18 cellular contexts compared by ENCODE assay signal in the genomic region with DNA sequence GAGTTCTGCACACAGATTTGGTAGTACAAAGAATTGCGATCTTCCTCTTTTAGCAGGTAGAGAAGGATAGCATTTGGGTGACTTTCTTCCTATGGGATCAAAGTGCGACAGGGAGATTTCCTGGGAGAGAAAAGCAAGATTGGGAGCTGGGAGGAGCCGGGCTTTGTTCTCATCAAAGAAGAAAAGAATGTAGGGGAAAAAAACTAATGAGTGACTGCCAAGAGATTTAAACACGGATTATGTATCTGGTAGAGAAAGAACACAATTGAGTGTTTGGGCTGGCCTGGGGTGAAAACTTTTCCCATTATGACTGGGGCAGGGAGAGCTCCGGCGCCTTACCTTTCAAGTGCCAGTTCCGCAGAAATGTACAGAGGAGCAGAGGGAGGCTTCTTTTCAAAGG.
DNase-seq lines count a peak whose midpoint lies in the region; ATAC-seq and TF ChIP-seq lines count a peak whose summit lies in the region.
"Had no signal": no experiment of that assay in that cellular context is flagged by ENCODE, and none has a peak within 500 bp of the region (broad histone marks: within the 10 kb centered on the region; RNA-seq: fewer than 3 reads in every experiment).

No MANE protein-coding gene starts in this region.

- H3K4me3 Mint-ChIP-seq in H9: peak overlapping the region in 1 of 2 experiments; percentile 19; a peak in 2 of 5 replicates
- H3K4me3 Mint-ChIP-seq in glutamatergic neuron (ENCODE audit: unreplicated experiment): no peak overlapping the region
- H3K4me3 Mint-ChIP-seq in stimulated activated effector memory CD8-positive, alpha-beta T cell treated with anti-CD3 and anti-CD28 coated beads, Interleukin-12 subunit alpha, Interleukin-12 subunit beta, amount 100 ng/mL, for 72 hours: no peak overlapping the region
- H3K4me3 Mint-ChIP-seq: activated CD4-positive, alpha-beta memory T cell treated with anti-CD3 and anti-CD28 coated beads for 36 hours; activated T-helper 1 cell treated with anti-CD3 and anti-CD28 coated beads, Interleukin-12 subunit alpha, Interleukin-12 subunit beta, Interleukin-2, Interleukin-4 antibody, amounts not matched to agents 30 ng/mL and 10 ng/mL and 1 ng/mL, durations not matched to agents 14 hours and 24 hours and 36 hours had no signal

- intact Hi-C loops in lower leg skin (cut with DNase I; ENCODE audit: low total_unique reads): no loop called here

- H3K9me3 ChIP-seq in H9 (ENCODE audit: control insufficient read depth, low read depth, low read length) (no peaks in the 10 kb centered on the region), right atrium auricular region (no peaks in the 10 kb centered on the region)
- H3K9me3 ChIP-seq: BE2C, Peyer's patch, prostate gland had no signal

- H3K27me3 Mint-ChIP-seq in H9 (ENCODE audit: low read depth) (no peaks in the 10 kb centered on the region; the same call in 1 of the 2 replicates), glutamatergic neuron (ENCODE audit: unreplicated experiment) (no peaks in the 10 kb centered on the region)
- H3K27me3 Mint-ChIP-seq: activated CD4-positive, alpha-beta memory T cell treated with anti-CD3 and anti-CD28 coated beads for 36 hours had no signal

- no peak overlapping the region for H2BK20ac ChIP-seq in H9 (ENCODE audit: low read depth, low read length, poor library complexity, severe bottlenecking)

- peak overlapping the region; percentile 92 to 95 (median 93); a peak in 6 of 7 replicates for H3K27ac Mint-ChIP-seq in H9
- H3K27ac Mint-ChIP-seq in glutamatergic neuron (ENCODE audit: unreplicated experiment): peak overlapping the region; percentile 41
- peak overlapping the region; percentile 27 for H3K27ac Mint-ChIP-seq in stimulated activated effector memory CD8-positive, alpha-beta T cell treated with anti-CD3 and anti-CD28 coated beads, Interleukin-12 subunit alpha, Interleukin-12 subunit beta, amount 100 ng/mL, for 72 hours
- H3K27ac Mint-ChIP-seq: activated CD4-positive, alpha-beta memory T cell treated with anti-CD3 and anti-CD28 coated beads for 36 hours; activated T-helper 1 cell treated with anti-CD3 and anti-CD28 coated beads, Interleukin-12 subunit alpha, Interleukin-12 subunit beta, Interleukin-2, Interleukin-4 antibody, amounts not matched to agents 30 ng/mL and 10 ng/mL and 1 ng/mL, durations not matched to agents 14 hours and 24 hours and 36 hours had no signal

- ATAC-seq in stimulated activated effector memory CD8-positive, alpha-beta T cell treated with anti-CD3 and anti-CD28 coated beads, Interleukin-12 subunit alpha, Interleukin-12 subunit beta, amount 100 ng/mL, for 72 hours: no peak
- ATAC-seq in GM18517 (IDR thresholded peaks at IDR 0.05; ENCODE audit: unreplicated experiment): no peak
- ATAC-seq: SK-N-SH treated with all-trans-retinoic acid at 6 μM for 48 hours had no signal

- no peak overlapping the region for H4K8ac ChIP-seq in H9 (replicated peaks; ENCODE audit: insufficient read length, low read depth, low read length)

- H3K4me3 ChIP-seq in right atrium auricular region (no peak overlapping the region), lower leg skin (ENCODE audit: low read depth, poor library complexity, severe bottlenecking) (no peak overlapping the region)
- H3K4me3 ChIP-seq: coronary artery, Peyer's patch, prostate gland had no signal

- H2BK5ac ChIP-seq in H9 (ENCODE audit: insufficient read length, low read length): no peak overlapping the region

- no CpG with 5 or more reads among the region's 7 CpGs for WGBS in H9 (ENCODE audit: extremely low coverage, insufficient read length, low lambda C conversion rate)
- WGBS in lower leg skin, 2 donors: 63 to 67% methylated on average over 7 of the region's 7 CpGs

- no peak for TF ChIP-seq POLR2A in lower leg skin (IDR thresholded peaks at IDR 0.05)

- H3K4ac ChIP-seq in H9 (ENCODE audit: low read depth, low read length): no peak overlapping the region

- peaks cover 16% of the 10 kb centered on the region; the same call in 1 of the 2 replicates for H3K79me2 ChIP-seq in H9 (ENCODE audit: insufficient read depth, low read length)

- no peaks in the 10 kb centered on the region for H4K20me1 ChIP-seq in H9 (ENCODE audit: control insufficient read depth, insufficient read depth, insufficient read length)

- H2AFZ ChIP-seq in H9 (ENCODE audit: low read length): no peak overlapping the region

- H3K56ac ChIP-seq in H9 (ENCODE audit: insufficient read length, low read depth, low read length): no peak overlapping the region

- no peak overlapping the region for H4K91ac ChIP-seq in H9 (ENCODE audit: insufficient read length, low read depth, low read length)

- no peak overlapping the region for H3K14ac ChIP-seq in H9 (ENCODE audit: insufficient read depth, low read length)

- H3K27ac ChIP-seq in H9 (ENCODE audit: insufficient read length, low read depth, low read length) (no peak overlapping the region), right atrium auricular region (no peak overlapping the region)
- H3K27ac ChIP-seq: Peyer's patch had no signal

- no peaks in the 10 kb centered on the region for H3K36me3 ChIP-seq in right atrium auricular region
- H3K36me3 ChIP-seq: BE2C, prostate gland had no signal

- H2AK5ac ChIP-seq in H9 (ENCODE audit: insufficient read length, low read length): no peak overlapping the region

- H3K4me1 Mint-ChIP-seq in H9 (peaks cover 65 to 68% of the 10 kb centered on the region in 2 experiments), glutamatergic neuron (ENCODE audit: low read depth, unreplicated experiment) (peaks cover 31% of the 10 kb centered on the region)
- H3K4me1 Mint-ChIP-seq in stimulated activated effector memory CD8-positive, alpha-beta T cell treated with anti-CD3 and anti-CD28 coated beads, Interleukin-12 subunit alpha, Interleukin-12 subunit beta, amount 100 ng/mL, for 72 hours: peaks cover 60% of the 10 kb centered on the region

- TF ChIP-seq CTCF in H9 (conservative IDR thresholded peaks at IDR 0.05) (no peak), glutamatergic neuron (IDR thresholded peaks at IDR 0.05; ENCODE audit: partially characterized antibody, unreplicated experiment) (no peak), right atrium auricular region (IDR thresholded peaks at IDR 0.05) (no peak), lower leg skin (IDR thresholded peaks at IDR 0.05) (no peak)

- no peaks in the 10 kb centered on the region for H3K79me1 ChIP-seq in H9 (ENCODE audit: insufficient read depth, low read depth, low read length, poor library complexity, severe bottlenecking)

- H3K18ac ChIP-seq in H9 (ENCODE audit: insufficient read length, low read depth, low read length): no peak overlapping the region

- H3K4me2 ChIP-seq in H9 (ENCODE audit: insufficient read depth, insufficient read length, low read length): no peak overlapping the region

- H3K23ac ChIP-seq in H9 (ENCODE audit: insufficient read length, low read depth, low read length): no peak overlapping the region

- DNase-seq in H9: no peak
- DNase-seq in SW480 (ENCODE audit: low spot score): peak; percentile 34
- no peak for DNase-seq in glutamatergic neuron
- DNase-seq in stimulated activated effector memory CD8-positive, alpha-beta T cell treated with anti-CD3 and anti-CD28 coated beads, Interleukin-12 subunit alpha, Interleukin-12 subunit beta, amount 100 ng/mL, for 72 hours (ENCODE audit: low spot score in 2 of 2): no peak
- no peak for DNase-seq in ureter (ENCODE audit: low spot score)
- DNase-seq in right atrium auricular region (ENCODE audit: low spot score): no peak
- no peak for DNase-seq in lower leg skin (ENCODE audit: low spot score in 2 of 2)
- DNase-seq: activated CD4-positive, alpha-beta memory T cell treated with anti-CD3 and anti-CD28 coated beads for 36 hours; BE2C; NCI-H1930; NCI-H69; Peyer's patch; substantia nigra had no signal

- no peak overlapping the region for H4K5ac ChIP-seq in H9 (ENCODE audit: insufficient read length, low read depth, low read length)

- H3K27me3 ChIP-seq in H9 (ENCODE audit: insufficient read depth, low read length) (no peaks in the 10 kb centered on the region), right atrium auricular region (no peaks in the 10 kb centered on the region)
- H3K27me3 ChIP-seq: BE2C, Peyer's patch had no signal

- no peak overlapping the region for H3T11ph ChIP-seq in H9 (ENCODE audit: low read length)

- peaks cover 25% of the 10 kb centered on the region for H3K4me1 ChIP-seq in H9 (ENCODE audit: insufficient read depth, low read length)
- H3K4me1 ChIP-seq in right atrium auricular region: peaks cover 0 to 36% of the 10 kb centered on the region in 2 donors
- H3K4me1 ChIP-seq: BE2C had no signal

- no peak overlapping the region for H2BK12ac ChIP-seq in H9 (ENCODE audit: insufficient read length, low read depth, low read length)

- H2BK15ac ChIP-seq in H9 (ENCODE audit: low read depth, low read length): no peak overlapping the region

- no peak overlapping the region for H3K9ac ChIP-seq in H9 (ENCODE audit: extremely low read depth, insufficient read length, low read length)

- H2BK120ac ChIP-seq in H9 (ENCODE audit: low read depth, low read length, poor library complexity, severe bottlenecking): no peak overlapping the region

- H3K23me2 ChIP-seq in H9 (ENCODE audit: insufficient read length, low read depth, low read length, poor library complexity, severe bottlenecking): no peaks in the 10 kb centered on the region

- H3K9me3 Mint-ChIP-seq in H9 (no peaks in the 10 kb centered on the region; a peak in 1 of 5 replicates), glutamatergic neuron (ENCODE audit: unreplicated experiment) (peaks cover 6% of the 10 kb centered on the region)
- H3K9me3 Mint-ChIP-seq in stimulated activated effector memory CD8-positive, alpha-beta T cell treated with anti-CD3 and anti-CD28 coated beads, Interleukin-12 subunit alpha, Interleukin-12 subunit beta, amount 100 ng/mL, for 72 hours: no peaks in the 10 kb centered on the region
- H3K9me3 Mint-ChIP-seq: activated CD4-positive, alpha-beta memory T cell treated with anti-CD3 and anti-CD28 coated beads for 36 hours; activated T-helper 1 cell treated with anti-CD3 and anti-CD28 coated beads, Interleukin-12 subunit alpha, Interleukin-12 subunit beta, Interleukin-2, Interleukin-4 antibody, amounts not matched to agents 30 ng/mL and 10 ng/mL and 1 ng/mL, durations not matched to agents 14 hours and 24 hours and 36 hours had no signal

- H3K36me3 Mint-ChIP-seq in H9 (ENCODE audit: insufficient read depth in 1 of 3, low read depth in 3 of 3) (peaks cover 9 to 17% (median 13%) of the 10 kb centered on the region in 3 experiments), glutamatergic neuron (ENCODE audit: unreplicated experiment) (peaks cover 3% of the 10 kb centered on the region)
- peaks cover 13% of the 10 kb centered on the region for H3K36me3 Mint-ChIP-seq in stimulated activated effector memory CD8-positive, alpha-beta T cell treated with anti-CD3 and anti-CD28 coated beads, Interleukin-12 subunit alpha, Interleukin-12 subunit beta, amount 100 ng/mL, for 72 hours

Comparison
In these comparisons a context has a peak if more than half of its experiments do, and no peak if none do; other contexts are left out.
1. H3K27ac Mint-ChIP-seq: peak in every context shown above with its lines; median percentile 93 in H9; 41 in glutamatergic neuron; 27 in stimulated activated effector memory CD8-positive, alpha-beta T cell treated with anti-CD3 and anti-CD28 coated beads, Interleukin-12 subunit alpha, Interleukin-12 subunit beta, amount 100 ng/mL, for 72 hours.